Comparison of ENCODE assay signal across 2 cellular contexts in genomic region chr6:703562-703961, GRCh38.
TF ChIP-seq lines count a peak whose summit lies in the region.

No MANE protein-coding gene starts in this region.

TF ChIP-seq in WTC11, 78 proteins besides CTCF, POLR2A, EP300 and RAD21 (continued from another document):
- TF ChIP-seq, protein P1, sequence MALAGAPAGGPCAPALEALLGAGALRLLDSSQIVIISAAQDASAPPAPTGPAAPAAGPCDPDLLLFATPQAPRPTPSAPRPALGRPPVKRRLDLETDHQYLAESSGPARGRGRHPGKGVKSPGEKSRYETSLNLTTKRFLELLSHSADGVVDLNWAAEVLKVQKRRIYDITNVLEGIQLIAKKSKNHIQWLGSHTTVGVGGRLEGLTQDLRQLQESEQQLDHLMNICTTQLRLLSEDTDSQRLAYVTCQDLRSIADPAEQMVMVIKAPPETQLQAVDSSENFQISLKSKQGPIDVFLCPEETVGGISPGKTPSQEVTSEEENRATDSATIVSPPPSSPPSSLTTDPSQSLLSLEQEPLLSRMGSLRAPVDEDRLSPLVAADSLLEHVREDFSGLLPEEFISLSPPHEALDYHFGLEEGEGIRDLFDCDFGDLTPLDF (CRISPR knock-in tag; IDR thresholded peaks at IDR 0.05), result no peak
- TF ChIP-seq, protein P2, sequence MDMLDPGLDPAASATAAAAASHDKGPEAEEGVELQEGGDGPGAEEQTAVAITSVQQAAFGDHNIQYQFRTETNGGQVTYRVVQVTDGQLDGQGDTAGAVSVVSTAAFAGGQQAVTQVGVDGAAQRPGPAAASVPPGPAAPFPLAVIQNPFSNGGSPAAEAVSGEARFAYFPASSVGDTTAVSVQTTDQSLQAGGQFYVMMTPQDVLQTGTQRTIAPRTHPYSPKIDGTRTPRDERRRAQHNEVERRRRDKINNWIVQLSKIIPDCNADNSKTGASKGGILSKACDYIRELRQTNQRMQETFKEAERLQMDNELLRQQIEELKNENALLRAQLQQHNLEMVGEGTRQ (CRISPR knock-in tag; IDR thresholded peaks at IDR 0.05), result no peak
- TF ChIP-seq ZNF425 (CRISPR knock-in tag; conservative IDR thresholded peaks at IDR 0.05), result no peak
- no peak for TF ChIP-seq PREB (CRISPR knock-in tag; IDR thresholded peaks at IDR 0.05; ENCODE audit: borderline replicate concordance)
- no peak for TF ChIP-seq HMGA2 (CRISPR knock-in tag; IDR thresholded peaks at IDR 0.05)
- TF ChIP-seq ZNF416 (CRISPR knock-in tag; IDR thresholded peaks at IDR 0.05), result no peak
- TF ChIP-seq CREB1 (CRISPR knock-in tag; IDR thresholded peaks at IDR 0.05), result no peak

TF ChIP-seq in endothelial cell of umbilical vein, 7 proteins besides CTCF, POLR2A, EP300 and RAD21 (continued from another document):
- peak; percentile 29 for TF ChIP-seq FOS (IDR thresholded peaks at IDR 0.05; ENCODE audit: borderline replicate concordance, insufficient read depth, low read length)
TF ChIP-seq in endothelial cell of umbilical vein: peak in this region for 1.
